ENCODE assay signal across 19 cellular contexts in the genomic region with DNA sequence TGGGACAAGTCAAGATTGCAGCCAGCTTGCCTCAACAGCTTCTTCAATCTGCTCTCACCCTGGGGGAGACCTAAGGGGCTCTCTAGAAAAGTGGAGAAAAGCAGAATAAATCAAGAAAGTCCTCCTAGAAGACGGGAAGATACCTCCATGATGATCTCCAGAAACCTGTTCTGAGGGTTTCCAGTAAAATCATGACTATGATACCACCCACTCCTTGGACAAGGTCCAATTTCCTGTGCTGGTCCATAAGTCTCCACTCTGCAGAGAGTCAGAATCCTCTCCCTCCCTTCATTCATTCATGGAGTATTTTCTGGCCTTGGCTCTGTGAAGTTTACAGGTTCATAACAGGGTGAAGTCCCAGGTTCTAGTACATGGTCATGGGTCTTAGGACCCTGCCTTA.
DNase-seq lines count a peak whose midpoint lies in the region; ATAC-seq, FAIRE-seq and TF ChIP-seq lines count a peak whose summit lies in the region.
"Had no signal": no experiment of that assay in that cellular context is flagged by ENCODE, and none has a peak within 500 bp of the region (broad histone marks: within the 10 kb centered on the region; RNA-seq: fewer than 3 reads in every experiment).

No MANE protein-coding gene starts in this region.

- no peaks in the 10 kb centered on the region for H3K27me3 Mint-ChIP-seq in type B pancreatic cell

- H3K27me3 ChIP-seq in RWPE2 (ENCODE audit: insufficient read depth, poor library complexity, severe bottlenecking) (peaks cover 5% of the 10 kb centered on the region), bronchial epithelial cell (ENCODE audit: control insufficient read depth, insufficient read depth, low read length) (no peaks in the 10 kb centered on the region)
- H3K27me3 ChIP-seq: BE2C had no signal

- H3K9me3 Mint-ChIP-seq in type B pancreatic cell, result peaks cover 21% of the 10 kb centered on the region

- peak overlapping the region; percentile 24 for H3K27ac Mint-ChIP-seq in type B pancreatic cell
- H3K27ac Mint-ChIP-seq: CD4-positive, alpha-beta memory T cell; HFFc6 had no signal

- H3K36me3 Mint-ChIP-seq in type B pancreatic cell, result peaks cover 14% of the 10 kb centered on the region
- H3K36me3 Mint-ChIP-seq: CD4-positive, alpha-beta memory T cell had no signal

- H3K4me3 ChIP-seq in RWPE2 (ENCODE audit: severe bottlenecking) (no peak overlapping the region), bronchial epithelial cell (ENCODE audit: low read depth, low read length) (no peak overlapping the region), fibroblast of pulmonary artery (replicated peaks; ENCODE audit: low read depth, low read length) (no peak overlapping the region)
- H3K4me3 ChIP-seq: A549 had no signal

- H3K4me1 ChIP-seq in RWPE2 (ENCODE audit: insufficient read depth, poor library complexity, severe bottlenecking), result no peaks in the 10 kb centered on the region
- H3K4me1 ChIP-seq: A549, BE2C had no signal

- H3K9me3 ChIP-seq in RWPE2 (ENCODE audit: severe bottlenecking), result no peaks in the 10 kb centered on the region
- H3K9me3 ChIP-seq: A549, BE2C had no signal

- H3K27ac ChIP-seq in RWPE2 (ENCODE audit: poor library complexity, severe bottlenecking), result no peak overlapping the region
- H3K27ac ChIP-seq: A549, C4-2B had no signal

- TF ChIP-seq CTCF in RWPE2 (IDR thresholded peaks at IDR 0.05; ENCODE audit: poor library complexity, severe bottlenecking), result no peak
- no peak for TF ChIP-seq CTCF in bronchial epithelial cell (IDR thresholded peaks at IDR 0.05; ENCODE audit: insufficient read depth, low read length, severe bottlenecking)
- no peak for TF ChIP-seq CTCF in fibroblast of pulmonary artery (IDR thresholded peaks at IDR 0.05; ENCODE audit: low read length, missing control alignments)
- TF ChIP-seq CTCF in type B pancreatic cell (conservative IDR thresholded peaks at IDR 0.05), result no peak

- no peak overlapping the region for H3K4me3 Mint-ChIP-seq in type B pancreatic cell
- H3K4me3 Mint-ChIP-seq: CD4-positive, alpha-beta memory T cell; HFFc6 had no signal

- peak; percentile 6; the same call in 1 of the 3 replicates for ATAC-seq in RWPE2 (ENCODE audit: low read depth)
- ATAC-seq in GM19023 (IDR thresholded peaks at IDR 0.05; ENCODE audit: unreplicated experiment), result no peak
- ATAC-seq: A549, HepG2 had no signal

- H3K36me3 ChIP-seq in RWPE2 (ENCODE audit: low read depth), result peaks cover 4% of the 10 kb centered on the region; the same call in 1 of the 2 replicates
- H3K36me3 ChIP-seq in bronchial epithelial cell (ENCODE audit: control insufficient read depth, insufficient read depth, low read length), result no peaks in the 10 kb centered on the region
- H3K36me3 ChIP-seq: BE2C had no signal

- FAIRE-seq in bronchial epithelial cell (lab: Jason Lieb, UNC), result no peak
- FAIRE-seq: A549, G401.6, GM12891, GM19239, HepG2, HTR-8/SVneo had no signal

- H3K4me1 Mint-ChIP-seq in type B pancreatic cell (ENCODE audit: unreplicated experiment), result peaks cover 4% of the 10 kb centered on the region
- H3K4me1 Mint-ChIP-seq: CD4-positive, alpha-beta memory T cell had no signal

- DNase-seq in RWPE2 (ENCODE audit: low spot score) (no peak), bronchial epithelial cell (ENCODE audit: low read depth) (peak; percentile 24), fibroblast of pulmonary artery (ENCODE audit: low read depth) (peak; percentile 39), type B pancreatic cell (ENCODE audit: extremely low spot score, unreplicated experiment) (no peak), UCSD-AML1 (lab: John Stamatoyannopoulos, UW; ENCODE audit: unreplicated experiment) (no peak), NCI-H1105 (lab: John Stamatoyannopoulos, UW) (no peak)
- DNase-seq: BE2C; CD4-positive, alpha-beta memory T cell; DMS153; DMS79 treated with DMSO at 0.1 percent for 48 hours had no signal

Comparison
In these comparisons a context has a peak if more than half of its experiments do, and no peak if none do; other contexts are left out.
1. DNase-seq: peak in bronchial epithelial cell (single experiment) and fibroblast of pulmonary artery (single experiment); none in RWPE2 (single experiment), type B pancreatic cell (single experiment), UCSD-AML1 (single experiment) and NCI-H1105 (single experiment).